1 cellular context compared by ENCODE assay signal in the genomic region with DNA sequence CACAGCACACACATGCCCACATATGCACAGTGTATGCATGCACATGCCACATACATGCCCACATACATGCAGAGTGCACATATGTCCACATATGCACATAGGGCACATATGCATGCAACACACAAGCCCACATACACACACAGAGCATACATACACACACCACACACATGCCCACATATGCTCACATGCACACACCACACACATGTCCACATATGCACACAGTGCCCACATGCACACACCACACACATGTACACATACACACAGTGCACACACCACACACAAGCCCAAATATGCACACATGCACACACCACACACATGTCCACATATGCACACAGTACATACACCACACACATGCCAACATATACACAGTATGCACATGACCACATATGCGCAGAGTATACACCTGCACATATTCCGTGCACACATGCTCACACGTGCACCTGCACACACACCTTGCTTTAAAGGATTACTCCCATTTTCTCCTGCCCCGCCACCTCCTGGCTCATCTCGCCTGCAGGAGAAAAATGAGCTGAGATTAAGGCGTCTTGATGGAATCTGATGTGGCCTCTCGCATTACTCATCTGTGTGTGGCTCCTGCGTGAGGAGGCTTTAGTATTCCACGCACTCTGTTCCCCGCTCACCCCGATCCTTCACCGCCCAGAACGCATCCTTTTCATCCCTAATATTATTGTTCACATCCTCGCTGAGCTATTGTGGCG.
TF ChIP-seq lines count a peak whose summit lies in the region.

No MANE protein-coding gene starts in this region.

TF ChIP-seq in GM23338, 12 proteins besides CTCF, POLR2A, EP300 and RAD21 (continued from another document):
- TF ChIP-seq, protein P1, sequence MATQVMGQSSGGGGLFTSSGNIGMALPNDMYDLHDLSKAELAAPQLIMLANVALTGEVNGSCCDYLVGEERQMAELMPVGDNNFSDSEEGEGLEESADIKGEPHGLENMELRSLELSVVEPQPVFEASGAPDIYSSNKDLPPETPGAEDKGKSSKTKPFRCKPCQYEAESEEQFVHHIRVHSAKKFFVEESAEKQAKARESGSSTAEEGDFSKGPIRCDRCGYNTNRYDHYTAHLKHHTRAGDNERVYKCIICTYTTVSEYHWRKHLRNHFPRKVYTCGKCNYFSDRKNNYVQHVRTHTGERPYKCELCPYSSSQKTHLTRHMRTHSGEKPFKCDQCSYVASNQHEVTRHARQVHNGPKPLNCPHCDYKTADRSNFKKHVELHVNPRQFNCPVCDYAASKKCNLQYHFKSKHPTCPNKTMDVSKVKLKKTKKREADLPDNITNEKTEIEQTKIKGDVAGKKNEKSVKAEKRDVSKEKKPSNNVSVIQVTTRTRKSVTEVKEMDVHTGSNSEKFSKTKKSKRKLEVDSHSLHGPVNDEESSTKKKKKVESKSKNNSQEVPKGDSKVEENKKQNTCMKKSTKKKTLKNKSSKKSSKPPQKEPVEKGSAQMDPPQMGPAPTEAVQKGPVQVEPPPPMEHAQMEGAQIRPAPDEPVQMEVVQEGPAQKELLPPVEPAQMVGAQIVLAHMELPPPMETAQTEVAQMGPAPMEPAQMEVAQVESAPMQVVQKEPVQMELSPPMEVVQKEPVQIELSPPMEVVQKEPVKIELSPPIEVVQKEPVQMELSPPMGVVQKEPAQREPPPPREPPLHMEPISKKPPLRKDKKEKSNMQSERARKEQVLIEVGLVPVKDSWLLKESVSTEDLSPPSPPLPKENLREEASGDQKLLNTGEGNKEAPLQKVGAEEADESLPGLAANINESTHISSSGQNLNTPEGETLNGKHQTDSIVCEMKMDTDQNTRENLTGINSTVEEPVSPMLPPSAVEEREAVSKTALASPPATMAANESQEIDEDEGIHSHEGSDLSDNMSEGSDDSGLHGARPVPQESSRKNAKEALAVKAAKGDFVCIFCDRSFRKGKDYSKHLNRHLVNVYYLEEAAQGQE (IDR thresholded peaks at IDR 0.05; ENCODE audit: unreplicated experiment): no peak
- TF ChIP-seq, protein P2, sequence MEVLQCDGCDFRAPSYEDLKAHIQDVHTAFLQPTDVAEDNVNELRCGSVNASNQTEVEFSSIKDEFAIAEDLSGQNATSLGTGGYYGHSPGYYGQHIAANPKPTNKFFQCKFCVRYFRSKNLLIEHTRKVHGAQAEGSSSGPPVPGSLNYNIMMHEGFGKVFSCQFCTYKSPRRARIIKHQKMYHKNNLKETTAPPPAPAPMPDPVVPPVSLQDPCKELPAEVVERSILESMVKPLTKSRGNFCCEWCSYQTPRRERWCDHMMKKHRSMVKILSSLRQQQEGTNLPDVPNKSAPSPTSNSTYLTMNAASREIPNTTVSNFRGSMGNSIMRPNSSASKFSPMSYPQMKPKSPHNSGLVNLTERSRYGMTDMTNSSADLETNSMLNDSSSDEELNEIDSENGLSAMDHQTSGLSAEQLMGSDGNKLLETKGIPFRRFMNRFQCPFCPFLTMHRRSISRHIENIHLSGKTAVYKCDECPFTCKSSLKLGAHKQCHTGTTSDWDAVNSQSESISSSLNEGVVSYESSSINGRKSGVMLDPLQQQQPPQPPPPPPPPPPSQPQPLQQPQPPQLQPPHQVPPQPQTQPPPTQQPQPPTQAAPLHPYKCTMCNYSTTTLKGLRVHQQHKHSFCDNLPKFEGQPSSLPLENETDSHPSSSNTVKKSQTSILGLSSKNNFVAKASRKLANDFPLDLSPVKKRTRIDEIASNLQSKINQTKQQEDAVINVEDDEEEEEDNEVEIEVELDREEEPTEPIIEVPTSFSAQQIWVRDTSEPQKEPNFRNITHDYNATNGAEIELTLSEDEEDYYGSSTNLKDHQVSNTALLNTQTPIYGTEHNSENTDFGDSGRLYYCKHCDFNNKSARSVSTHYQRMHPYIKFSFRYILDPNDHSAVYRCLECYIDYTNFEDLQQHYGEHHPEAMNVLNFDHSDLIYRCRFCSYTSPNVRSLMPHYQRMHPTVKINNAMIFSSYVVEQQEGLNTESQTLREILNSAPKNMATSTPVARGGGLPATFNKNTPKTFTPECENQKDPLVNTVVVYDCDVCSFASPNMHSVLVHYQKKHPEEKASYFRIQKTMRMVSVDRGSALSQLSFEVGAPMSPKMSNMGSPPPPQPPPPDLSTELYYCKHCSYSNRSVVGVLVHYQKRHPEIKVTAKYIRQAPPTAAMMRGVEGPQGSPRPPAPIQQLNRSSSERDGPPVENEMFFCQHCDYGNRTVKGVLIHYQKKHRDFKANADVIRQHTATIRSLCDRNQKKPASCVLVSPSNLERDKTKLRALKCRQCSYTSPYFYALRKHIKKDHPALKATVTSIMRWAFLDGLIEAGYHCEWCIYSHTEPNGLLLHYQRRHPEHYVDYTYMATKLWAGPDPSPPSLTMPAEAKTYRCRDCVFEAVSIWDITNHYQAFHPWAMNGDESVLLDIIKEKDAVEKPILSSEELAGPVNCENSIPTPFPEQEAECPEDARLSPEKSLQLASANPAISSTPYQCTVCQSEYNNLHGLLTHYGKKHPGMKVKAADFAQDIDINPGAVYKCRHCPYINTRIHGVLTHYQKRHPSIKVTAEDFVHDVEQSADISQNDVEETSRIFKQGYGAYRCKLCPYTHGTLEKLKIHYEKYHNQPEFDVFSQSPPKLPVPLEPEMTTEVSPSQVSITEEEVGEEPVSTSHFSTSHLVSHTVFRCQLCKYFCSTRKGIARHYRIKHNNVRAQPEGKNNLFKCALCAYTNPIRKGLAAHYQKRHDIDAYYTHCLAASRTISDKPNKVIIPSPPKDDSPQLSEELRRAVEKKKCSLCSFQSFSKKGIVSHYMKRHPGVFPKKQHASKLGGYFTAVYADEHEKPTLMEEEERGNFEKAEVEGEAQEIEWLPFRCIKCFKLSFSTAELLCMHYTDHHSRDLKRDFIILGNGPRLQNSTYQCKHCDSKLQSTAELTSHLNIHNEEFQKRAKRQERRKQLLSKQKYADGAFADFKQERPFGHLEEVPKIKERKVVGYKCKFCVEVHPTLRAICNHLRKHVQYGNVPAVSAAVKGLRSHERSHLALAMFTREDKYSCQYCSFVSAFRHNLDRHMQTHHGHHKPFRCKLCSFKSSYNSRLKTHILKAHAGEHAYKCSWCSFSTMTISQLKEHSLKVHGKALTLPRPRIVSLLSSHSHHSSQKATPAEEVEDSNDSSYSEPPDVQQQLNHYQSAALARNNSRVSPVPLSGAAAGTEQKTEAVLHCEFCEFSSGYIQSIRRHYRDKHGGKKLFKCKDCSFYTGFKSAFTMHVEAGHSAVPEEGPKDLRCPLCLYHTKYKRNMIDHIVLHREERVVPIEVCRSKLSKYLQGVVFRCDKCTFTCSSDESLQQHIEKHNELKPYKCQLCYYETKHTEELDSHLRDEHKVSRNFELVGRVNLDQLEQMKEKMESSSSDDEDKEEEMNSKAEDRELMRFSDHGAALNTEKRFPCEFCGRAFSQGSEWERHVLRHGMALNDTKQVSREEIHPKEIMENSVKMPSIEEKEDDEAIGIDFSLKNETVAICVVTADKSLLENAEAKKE (CRISPR knock-in tag; IDR thresholded peaks at IDR 0.05): no peak
- TF ChIP-seq EZH2 (IDR thresholded peaks at IDR 0.05; ENCODE audit: low read depth, unreplicated experiment): no peak
TF ChIP-seq in GM23338: peak in this region for 0.
